Comparison of ENCODE assay signal across 12 cellular contexts in genomic region chr15:79898369-79898768, GRCh38. TPM values are rescaled to one million over a fixed set of nuclear protein-coding genes. Genes with fewer than 3 reads are reported as not detected.
A peak's percentile ranks its signal among the peaks of the same experiment; 100 is the strongest.
DNase-seq lines count a peak whose midpoint lies in the region; ATAC-seq and TF ChIP-seq lines count a peak whose summit lies in the region.
"Had no signal": no experiment of that assay in that cellular context is flagged by ENCODE, and none has a peak within 500 bp of the region (broad histone marks: within the 10 kb centered on the region; RNA-seq: fewer than 3 reads in every experiment).

No MANE protein-coding gene starts in this region.

- no peaks in the 10 kb centered on the region for H3K9me3 Mint-ChIP-seq in central memory CD8-positive, alpha-beta T cell
- no peaks in the 10 kb centered on the region for H3K9me3 Mint-ChIP-seq in progenitor cell of endocrine pancreas (ENCODE audit: low read depth)

- peak overlapping the region; percentile 98 for H3K27ac Mint-ChIP-seq in central memory CD8-positive, alpha-beta T cell (ENCODE audit: low read depth)
- peak overlapping the region; percentile 86 for H3K27ac Mint-ChIP-seq in progenitor cell of endocrine pancreas

- TF ChIP-seq CTCF in NB4 (IDR thresholded peaks at IDR 0.05; ENCODE audit: low read depth, low read length), result no peak
- TF ChIP-seq CTCF in progenitor cell of endocrine pancreas (IDR thresholded peaks at IDR 0.05; ENCODE audit: unreplicated experiment), result no peak

- TF ChIP-seq POLR2A in NB4 (IDR thresholded peaks at IDR 0.05; ENCODE audit: extremely low read depth, insufficient read length), result no peak

- no peak for ATAC-seq in central memory CD8-positive, alpha-beta T cell (replicated peaks; ENCODE audit: extremely low read depth, poor library complexity, severe bottlenecking)
- ATAC-seq in HG02870 (IDR thresholded peaks at IDR 0.05; ENCODE audit: unreplicated experiment), result no peak
- ATAC-seq in GM18498 (IDR thresholded peaks at IDR 0.05; ENCODE audit: unreplicated experiment), result no peak
- ATAC-seq: GM12878 had no signal

- peak; percentile 12 for DNase-seq in NCI-H82 (lab: John Stamatoyannopoulos, UW)
- DNase-seq in NCI-H82 treated with DMSO at 0.1 percent for 48 hours (lab: John Stamatoyannopoulos, UW; ENCODE audit: unreplicated experiment), result no peak
- peak; percentile 18 for DNase-seq in NB4 (ENCODE audit: low read depth)
- DNase-seq in central memory CD8-positive, alpha-beta T cell (ENCODE audit: low spot score in 2 of 2), result no peak
- no peak for DNase-seq in progenitor cell of endocrine pancreas (ENCODE audit: low spot score, unreplicated experiment)
- DNase-seq in hepatic stellate cell (ENCODE audit: low spot score), result no peak
- DNase-seq: DMS79 treated with DMSO at 0.1 percent for 48 hours, RPMI8226, WERI-Rb-1 had no signal

- H3K4me3 ChIP-seq in NB4 (ENCODE audit: low read depth, low read length), result no peak overlapping the region

- peaks cover 24% of the 10 kb centered on the region for H3K4me1 Mint-ChIP-seq in central memory CD8-positive, alpha-beta T cell
- peaks cover 15% of the 10 kb centered on the region for H3K4me1 Mint-ChIP-seq in progenitor cell of endocrine pancreas (ENCODE audit: low read depth)

- no peak overlapping the region for H3K4me3 Mint-ChIP-seq in central memory CD8-positive, alpha-beta T cell
- H3K4me3 Mint-ChIP-seq in progenitor cell of endocrine pancreas (ENCODE audit: low read depth), result no peak overlapping the region

- peaks cover 10% of the 10 kb centered on the region for H3K36me3 Mint-ChIP-seq in central memory CD8-positive, alpha-beta T cell (ENCODE audit: insufficient read depth)
- peaks cover 4% of the 10 kb centered on the region for H3K36me3 Mint-ChIP-seq in progenitor cell of endocrine pancreas (ENCODE audit: insufficient read depth)

- no peaks in the 10 kb centered on the region for H3K27me3 Mint-ChIP-seq in central memory CD8-positive, alpha-beta T cell
- no peaks in the 10 kb centered on the region for H3K27me3 Mint-ChIP-seq in progenitor cell of endocrine pancreas

RNA-seq across cellular contexts. Expression of gene MTHFS, which starts 1.6 kb away (rescaled TPM):
- 33.3 and 33.6 TPM in 2 replicates for total RNA-seq in progenitor cell of endocrine pancreas

Comparison
In these comparisons a context has a peak if more than half of its experiments do, and no peak if none do; other contexts are left out.
1. DNase-seq: peak in NCI-H82 (single experiment) and NB4 (single experiment); none in NCI-H82 treated with DMSO at 0.1 percent for 48 hours (single experiment), central memory CD8-positive, alpha-beta T cell (0 of 2), progenitor cell of endocrine pancreas (single experiment) and hepatic stellate cell (single experiment).